1 cellular context compared by ENCODE assay signal in genomic region chr11:96752221-96752620, GRCh38.
TF ChIP-seq lines count a peak whose summit lies in the region.

No MANE protein-coding gene starts in this region.

TF ChIP-seq in WTC11, 78 proteins besides CTCF, POLR2A, EP300 and RAD21 (continued from another document):
- TF ChIP-seq ZNF281 (CRISPR knock-in tag; IDR thresholded peaks at IDR 0.05), result no peak
- TF ChIP-seq GRHL2 (CRISPR knock-in tag; IDR thresholded peaks at IDR 0.05; ENCODE audit: insufficient replicate concordance, severe bottlenecking), result no peak
- no peak for TF ChIP-seq TEAD4 (CRISPR knock-in tag; IDR thresholded peaks at IDR 0.05)
- TF ChIP-seq JAZF1 (CRISPR knock-in tag; IDR thresholded peaks at IDR 0.05), result no peak
- TF ChIP-seq ELF4 (CRISPR knock-in tag; IDR thresholded peaks at IDR 0.05; ENCODE audit: low read depth), result no peak
- no peak for TF ChIP-seq PRRX2 (CRISPR knock-in tag; IDR thresholded peaks at IDR 0.05)
- TF ChIP-seq ESRRA (CRISPR knock-in tag; IDR thresholded peaks at IDR 0.05; ENCODE audit: borderline replicate concordance), result no peak
TF ChIP-seq in WTC11: peak in this region for 0.
